In the genomic region with DNA sequence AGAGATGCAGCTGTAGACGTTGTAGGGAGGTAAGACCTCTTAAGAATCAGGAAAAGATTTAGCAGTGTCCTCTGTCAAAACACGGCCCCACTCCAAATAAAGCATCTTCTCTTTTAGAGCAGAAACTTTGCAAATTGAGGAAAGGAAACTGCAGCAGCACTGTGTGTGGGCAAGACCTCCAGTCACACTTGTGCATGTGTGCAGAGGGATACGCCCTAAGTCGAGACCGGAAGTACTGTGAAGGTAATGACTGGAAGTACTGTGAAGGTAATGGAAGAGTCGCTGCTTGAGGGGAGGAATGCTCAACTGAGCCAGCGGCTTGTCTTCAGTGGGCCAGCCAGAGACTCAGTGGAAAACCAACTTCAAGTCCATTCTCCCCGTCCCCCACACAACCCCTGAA, we compare ENCODE assay signal across 22 cellular contexts. TPM values are rescaled to one million over a fixed set of nuclear protein-coding genes. Genes with fewer than 3 reads are reported as not detected.
"Had no signal": no experiment of that assay in that cellular context is flagged by ENCODE, and none has a peak within 500 bp of the region (broad histone marks: within the 10 kb centered on the region; RNA-seq: fewer than 3 reads in every experiment).

No MANE protein-coding gene starts in this region.

- H3K9me3 Mint-ChIP-seq: activated CD4-positive, alpha-beta memory T cell treated with anti-CD3 and anti-CD28 coated beads, Interleukin-2, amount 10 ng/mL, durations not matched to agents 7 days and 5 days; activated CD4-positive, alpha-beta T cell treated with anti-CD3 and anti-CD28 coated beads, Interleukin-2, amount 10 ng/mL, durations not matched to agents 24 days and 14 days; activated naive CD4-positive, alpha-beta T cell treated with anti-CD3 and anti-CD28 coated beads, Interleukin-2, amount 50 U/mL, for 24 hours; naive thymus-derived CD4-positive, alpha-beta T cell; neural crest cell; stimulated activated naive CD8-positive, alpha-beta T cell treated with anti-CD3 and anti-CD28 coated beads, Interleukin-15, amount 100 ng/mL, for 72 hours had no signal

- H3K4me1 Mint-ChIP-seq: activated CD4-positive, alpha-beta memory T cell treated with anti-CD3 and anti-CD28 coated beads, Interleukin-2, amount 10 ng/mL, durations not matched to agents 7 days and 5 days; activated CD4-positive, alpha-beta T cell treated with anti-CD3 and anti-CD28 coated beads, Interleukin-2, amount 10 ng/mL, durations not matched to agents 24 days and 14 days; activated naive CD4-positive, alpha-beta T cell treated with anti-CD3 and anti-CD28 coated beads, Interleukin-2, amount 50 U/mL, for 24 hours; naive thymus-derived CD4-positive, alpha-beta T cell; neural crest cell; stimulated activated naive CD8-positive, alpha-beta T cell treated with anti-CD3 and anti-CD28 coated beads, Interleukin-15, amount 100 ng/mL, for 72 hours had no signal

- H3K36me3 Mint-ChIP-seq: activated naive CD4-positive, alpha-beta T cell treated with anti-CD3 and anti-CD28 coated beads, Interleukin-2, amount 50 U/mL, for 24 hours; naive thymus-derived CD4-positive, alpha-beta T cell had no signal

- H3K36me3 ChIP-seq: right lobe of liver, tibial artery had no signal

- H3K27me3 ChIP-seq: body of pancreas, right lobe of liver, tibial artery had no signal

- H3K4me1 ChIP-seq: right lobe of liver, tibial artery had no signal

- ATAC-seq: activated CD4-positive, CD25-positive, alpha-beta regulatory T cell treated with anti-CD3 and anti-CD28 coated beads, Interleukin-2, amount 50 U/mL, for 24 hours; body of pancreas; left lobe of liver; naive thymus-derived CD4-positive, alpha-beta T cell; right lobe of liver; stimulated activated naive CD8-positive, alpha-beta T cell treated with anti-CD3 and anti-CD28 coated beads, Interleukin-15, amount 100 ng/mL, for 72 hours had no signal

- H3K4me3 Mint-ChIP-seq: activated CD4-positive, alpha-beta memory T cell treated with anti-CD3 and anti-CD28 coated beads, Interleukin-2, amount 10 ng/mL, durations not matched to agents 7 days and 5 days; activated CD4-positive, alpha-beta T cell treated with anti-CD3 and anti-CD28 coated beads, Interleukin-2, amount 10 ng/mL, durations not matched to agents 24 days and 14 days; activated naive CD4-positive, alpha-beta T cell treated with anti-CD3 and anti-CD28 coated beads, Interleukin-2, amount 50 U/mL, for 24 hours; neural crest cell; stimulated activated naive CD8-positive, alpha-beta T cell treated with anti-CD3 and anti-CD28 coated beads, Interleukin-15, amount 100 ng/mL, for 72 hours had no signal

- H3K9me3 ChIP-seq: body of pancreas, right lobe of liver, tibial artery had no signal

- H3K27ac ChIP-seq: body of pancreas, right lobe of liver, skin epidermis, tibial artery, VCaP had no signal

- DNase-seq: activated CD4-positive, alpha-beta memory T cell treated with anti-CD3 and anti-CD28 coated beads, Interleukin-2, amount 10 ng/mL, durations not matched to agents 7 days and 5 days; activated CD4-positive, alpha-beta T cell treated with anti-CD3 and anti-CD28 coated beads, Interleukin-2, amount 10 ng/mL, durations not matched to agents 24 days and 14 days; activated effector memory CD4-positive, alpha-beta T cell treated with anti-CD3 and anti-CD28 coated beads, Interleukin-2, amount 50 U/mL, for 16 hours; activated T-cell treated with anti-CD3 and anti-CD28 coated beads for 4 hours; anterior cingulate cortex; body of pancreas; effector CD4-positive, alpha-beta T cell; erythroblast; foreskin fibroblast; naive thymus-derived CD4-positive, alpha-beta T cell; occipital lobe; right lobe of liver; stimulated activated CD4-positive, alpha-beta T cell treated with anti-CD3 and anti-CD28 coated beads, Interleukin-1b, Interleukin-23, amount 100 ng/mL, for 48 hours; stimulated activated naive CD8-positive, alpha-beta T cell treated with anti-CD3 and anti-CD28 coated beads, Interleukin-15, amount 100 ng/mL, for 72 hours; tibial artery had no signal

- H3K27ac Mint-ChIP-seq: activated CD4-positive, alpha-beta memory T cell treated with anti-CD3 and anti-CD28 coated beads, Interleukin-2, amount 10 ng/mL, durations not matched to agents 7 days and 5 days; activated CD4-positive, alpha-beta T cell treated with anti-CD3 and anti-CD28 coated beads, Interleukin-2, amount 10 ng/mL, durations not matched to agents 24 days and 14 days; activated naive CD4-positive, alpha-beta T cell treated with anti-CD3 and anti-CD28 coated beads, Interleukin-2, amount 50 U/mL, for 24 hours; naive thymus-derived CD4-positive, alpha-beta T cell; stimulated activated naive CD8-positive, alpha-beta T cell treated with anti-CD3 and anti-CD28 coated beads, Interleukin-15, amount 100 ng/mL, for 72 hours had no signal

- H3K4me3 ChIP-seq: body of pancreas, lung, right lobe of liver, skin epidermis, tibial artery had no signal

RNA-seq across cellular contexts. Expression of a gene that starts 46.5 kb away (rescaled TPM):
- total RNA-seq: activated CD4-positive, alpha-beta memory T cell treated with anti-CD3 and anti-CD28 coated beads, Interleukin-2, amount 10 ng/mL, durations not matched to agents 7 days and 5 days; activated CD4-positive, alpha-beta T cell treated with anti-CD3 and anti-CD28 coated beads, Interleukin-2, amount 10 ng/mL, durations not matched to agents 24 days and 14 days; right lobe of liver had no signal
